8 cellular contexts compared by ENCODE assay signal in the genomic region with DNA sequence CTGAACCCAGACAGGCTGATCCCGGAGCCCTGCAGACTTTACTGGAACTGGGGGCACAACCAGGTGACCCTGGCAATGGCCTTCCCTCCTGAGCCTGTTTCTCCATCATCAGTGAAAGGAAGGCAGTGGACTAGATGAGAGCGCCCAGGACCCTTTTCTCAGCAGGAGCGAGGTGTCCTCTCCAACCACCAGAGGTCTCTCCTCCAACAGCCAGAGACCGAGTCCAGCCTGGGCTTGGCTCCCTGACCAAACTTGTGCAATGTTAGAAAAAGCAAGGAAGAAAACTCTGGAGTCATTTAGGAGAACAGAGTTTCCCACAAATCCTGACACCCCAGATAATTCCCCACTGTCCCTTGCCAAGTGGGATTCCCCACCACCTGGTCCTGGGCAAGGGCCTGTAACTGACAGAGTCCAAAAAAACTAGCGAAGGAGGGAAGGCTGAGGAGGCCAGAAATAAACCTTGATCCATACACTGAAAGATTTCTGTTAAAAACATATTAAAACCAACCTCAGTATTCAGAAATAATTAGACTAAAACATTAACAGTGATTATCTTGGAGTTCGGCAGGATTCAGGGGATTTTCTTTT. TPM values are rescaled to one million over a fixed set of nuclear protein-coding genes. Genes with fewer than 3 reads are reported as not detected.
A peak's percentile ranks its signal among the peaks of the same experiment; 100 is the strongest.
DNase-seq lines count a peak whose midpoint lies in the region; ATAC-seq and TF ChIP-seq lines count a peak whose summit lies in the region.

No MANE protein-coding gene starts in this region.

- no peak overlapping the region for H4K8ac ChIP-seq in trophoblast cell (ENCODE audit: low read depth, low read length)

- H2BK5ac ChIP-seq in trophoblast cell (ENCODE audit: low read depth, low read length, poor library complexity): no peak overlapping the region

- no peak overlapping the region for H3K4me2 ChIP-seq in trophoblast cell (ENCODE audit: low read length)

- H3K9ac ChIP-seq in trophoblast cell (ENCODE audit: low read length): no peak overlapping the region

- no peak overlapping the region for H3K4me3 ChIP-seq in WERI-Rb-1 (ENCODE audit: low read depth, low read length)
- H3K4me3 ChIP-seq in trophoblast cell (ENCODE audit: low read depth, low read length): no peak overlapping the region

- no peaks in the 10 kb centered on the region for H3K79me1 ChIP-seq in trophoblast cell (ENCODE audit: low read length)

- peaks cover 18% of the 10 kb centered on the region for H3K36me3 ChIP-seq in WERI-Rb-1
- H3K36me3 ChIP-seq in trophoblast cell (ENCODE audit: control insufficient read depth in 1 of 2, insufficient read depth in 2 of 2, low read length in 2 of 2): no peaks in the 10 kb centered on the region

- H3K27me3 ChIP-seq in WERI-Rb-1 (ENCODE audit: insufficient read depth, low read depth, severe bottlenecking) (no peaks in the 10 kb centered on the region), trophoblast cell (ENCODE audit: insufficient read depth, low read length) (no peaks in the 10 kb centered on the region)

- no peaks in the 10 kb centered on the region for H3K4me1 ChIP-seq in trophoblast cell (ENCODE audit: control insufficient read depth in 1 of 2, insufficient read depth in 2 of 2, low read length in 2 of 2)

- H2BK12ac ChIP-seq in trophoblast cell (ENCODE audit: low read length): no peak overlapping the region

- H2BK120ac ChIP-seq in trophoblast cell (ENCODE audit: insufficient read depth, low read length, poor library complexity): no peak overlapping the region

- ATAC-seq in GM21528 (IDR thresholded peaks at IDR 0.05; ENCODE audit: low FRiP score, unreplicated experiment): no peak

- H3K79me2 ChIP-seq in trophoblast cell (ENCODE audit: control insufficient read depth, insufficient read depth, low read length, poor library complexity): no peaks in the 10 kb centered on the region

- WGBS in trophoblast cell (ENCODE audit: extremely low coverage, insufficient coverage, insufficient read length): no CpG with 5 or more reads among the region's 6 CpGs

- no peak overlapping the region for H3K14ac ChIP-seq in trophoblast cell (ENCODE audit: low read length)

- no peak overlapping the region for H3K4ac ChIP-seq in trophoblast cell (ENCODE audit: low read depth, low read length)

- H3K9me3 ChIP-seq in WERI-Rb-1 (ENCODE audit: severe bottlenecking) (no peaks in the 10 kb centered on the region), trophoblast cell (ENCODE audit: insufficient read depth, low read depth, low read length) (no peaks in the 10 kb centered on the region)

- DNase-seq in DMS53 treated with DMSO at 0.1 percent for 48 hours (lab: John Stamatoyannopoulos, UW; ENCODE audit: unreplicated experiment): peak; percentile 9
- peak; percentile 65 for DNase-seq in HT1080 (ENCODE audit: low read depth)
- DNase-seq in WERI-Rb-1: peak; percentile 70
- peak; percentile 65 for DNase-seq in glomerular visceral epithelial cell (ENCODE audit: extremely low spot score)
- peak; percentile 54 to 81 for DNase-seq in trophoblast cell
- DNase-seq in NCI-H2081 treated with DMSO at 0.1 percent for 48 hours (lab: John Stamatoyannopoulos, UW): no peak
- DNase-seq in stimulated activated CD4-positive, alpha-beta T cell treated with anti-CD3 and anti-CD28 coated beads, Interleukin-4, amount 100 ng/mL, for 24 hours: no peak

- no peak overlapping the region for H4K12ac ChIP-seq in trophoblast cell (ENCODE audit: low read depth, low read length)

- no peak overlapping the region for H4K91ac ChIP-seq in trophoblast cell (ENCODE audit: low read depth, low read length)

- H2AFZ ChIP-seq in trophoblast cell (ENCODE audit: insufficient read depth, low read length, poor library complexity): no peak overlapping the region

- no peak overlapping the region for H3K27ac ChIP-seq in WERI-Rb-1
- H3K27ac ChIP-seq in trophoblast cell (ENCODE audit: low read depth, low read length): no peak overlapping the region

- no peak overlapping the region for H3K23ac ChIP-seq in trophoblast cell (ENCODE audit: low read length)

- H2AK5ac ChIP-seq in trophoblast cell (ENCODE audit: low read length): no peak overlapping the region

- peak; percentile 91 for TF ChIP-seq CTCF in WERI-Rb-1 (IDR thresholded peaks at IDR 0.05; ENCODE audit: low read depth, low read length)

- H3K18ac ChIP-seq in trophoblast cell (ENCODE audit: low read length): no peak overlapping the region

RNA-seq across cellular contexts. Expression of gene RPS6KL1, which starts 9.0 kb away (rescaled TPM):
- total RNA-seq in HT1080 (2014; rRNA removed; shearing (Covaris generic)): not detected in 2 replicates
- polyA plus RNA-seq in HT1080 (2015; cell fraction: cytosol; rRNA removed): not detected in 2 replicates
- 0.03 and 0.20 TPM in 2 replicates for polyA plus RNA-seq in HT1080 (2015; cell fraction: nucleus; rRNA removed)
- polyA plus RNA-seq in trophoblast cell (2013): 0.31 and 0.67 TPM in 2 replicates

RNA-seq across cellular contexts. Expression of gene DLST, which starts 32.4 kb away (rescaled TPM):
- total RNA-seq in HT1080 (2014; rRNA removed; shearing (Covaris generic)): 67.9 and 80.2 TPM in 2 replicates
- polyA plus RNA-seq in HT1080 (2015; cell fraction: cytosol; rRNA removed): 97.7 and 104 TPM in 2 replicates
- polyA plus RNA-seq in HT1080 (2015; cell fraction: nucleus; rRNA removed): 206 and 220 TPM in 2 replicates
- polyA plus RNA-seq in trophoblast cell (2013): 46.1 and 47.0 TPM in 2 replicates

RNA-seq across cellular contexts. Expression of gene PROX2, which starts 38.1 kb away (rescaled TPM):
- total RNA-seq in HT1080 (2014; rRNA removed; shearing (Covaris generic)): 0.03 TPM in 1 of 2 replicates, not detected in the other
- not detected in 2 replicates for polyA plus RNA-seq in HT1080 (2015; cell fraction: cytosol; rRNA removed)
- not detected in 2 replicates for polyA plus RNA-seq in HT1080 (2015; cell fraction: nucleus; rRNA removed)
- polyA plus RNA-seq in trophoblast cell (2013): 0.01 TPM in 2 replicates

RNA-seq across cellular contexts. Expression of gene PGF, which starts 41.3 kb away (rescaled TPM):
- 74.0 and 76.1 TPM in 2 replicates for total RNA-seq in HT1080 (2014; rRNA removed; shearing (Covaris generic))
- 80.5 and 89.2 TPM in 2 replicates for polyA plus RNA-seq in HT1080 (2015; cell fraction: cytosol; rRNA removed)
- polyA plus RNA-seq in HT1080 (2015; cell fraction: nucleus; rRNA removed): 51.1 and 55.8 TPM in 2 replicates
- 746 and 849 TPM in 2 replicates for polyA plus RNA-seq in trophoblast cell (2013)

Comparison
In these comparisons a context has a peak if more than half of its experiments do, and no peak if none do; other contexts are left out.
1. DNase-seq: peak in DMS53 treated with DMSO at 0.1 percent for 48 hours (single experiment), HT1080 (single experiment), WERI-Rb-1 (single experiment), glomerular visceral epithelial cell (single experiment) and trophoblast cell (2 of 2); none in NCI-H2081 treated with DMSO at 0.1 percent for 48 hours (single experiment) and stimulated activated CD4-positive, alpha-beta T cell treated with anti-CD3 and anti-CD28 coated beads, Interleukin-4, amount 100 ng/mL, for 24 hours (single experiment).